ENCODE assay signal across 8 cellular contexts in the genomic region with DNA sequence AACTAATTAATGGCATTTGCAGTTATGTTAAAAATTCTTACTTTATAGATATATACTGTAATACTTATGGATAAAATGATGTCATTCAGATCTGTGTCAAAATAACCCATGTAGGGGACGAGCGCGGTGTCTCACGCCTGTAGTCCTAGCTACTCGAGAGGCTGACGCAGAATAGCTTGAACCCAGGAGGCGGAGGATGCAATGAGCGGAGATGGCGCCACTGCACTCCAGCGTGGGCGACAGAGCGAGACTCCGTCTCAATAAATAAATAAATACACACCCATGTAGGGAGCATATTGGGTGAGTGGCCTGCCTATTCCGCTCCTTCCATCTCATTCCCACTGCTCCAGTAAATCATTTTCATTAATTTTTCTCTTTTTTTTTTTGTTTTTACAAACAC. TPM values are rescaled to one million over a fixed set of nuclear protein-coding genes. Genes with fewer than 3 reads are reported as not detected.
A peak's percentile ranks its signal among the peaks of the same experiment; 100 is the strongest.
DNase-seq lines count a peak whose midpoint lies in the region; ATAC-seq and TF ChIP-seq lines count a peak whose summit lies in the region.

No MANE protein-coding gene starts in this region.

- POLR2A ChIA-PET in T-cell (lab: Charles Lee): no interaction called here

- H3K27me3 Mint-ChIP-seq in T-cell (no peaks in the 10 kb centered on the region), osteocyte (ENCODE audit: unreplicated experiment) (no peaks in the 10 kb centered on the region)

- H3K4me3 Mint-ChIP-seq in T-cell (peak overlapping the region; percentile 89 to 96 (median 96)), osteocyte (ENCODE audit: unreplicated experiment) (peak overlapping the region; percentile 95)

- H3K4me1 Mint-ChIP-seq in T-cell (peaks cover 40 to 50% (median 44%) of the 10 kb centered on the region in 3 donors), osteocyte (ENCODE audit: unreplicated experiment) (peaks cover 20% of the 10 kb centered on the region)

- CTCF ChIA-PET in T-cell (lab: Charles Lee): interaction anchor here (0.8 to 1.1 kb wide), 2 partner anchors 15 to 324 kb away, joined by 3 to 5 read pairs; no protein-coding TSS in a partner anchor

- TF ChIP-seq CTCF in osteocyte (IDR thresholded peaks at IDR 0.05): no peak

- H3K36me3 Mint-ChIP-seq in T-cell: peaks cover 28% of the 10 kb centered on the region
- peaks cover 12% of the 10 kb centered on the region for H3K36me3 Mint-ChIP-seq in osteocyte (ENCODE audit: unreplicated experiment)

- peak in 1 of 34 experiments; percentile 27 for DNase-seq in T-cell
- DNase-seq in osteocyte (ENCODE audit: extremely low spot score, unreplicated experiment): no peak
- DNase-seq in DMS114 treated with DMSO at 0.1 percent for 48 hours (lab: John Stamatoyannopoulos, UW; ENCODE audit: unreplicated experiment): no peak
- DNase-seq in LoVo (ENCODE audit: low spot score): no peak

- H3K9me3 Mint-ChIP-seq in T-cell (no peaks in the 10 kb centered on the region), osteocyte (ENCODE audit: unreplicated experiment) (no peaks in the 10 kb centered on the region)

- H3K27ac Mint-ChIP-seq in T-cell (peak overlapping the region in 1 of 2 donors; percentile 66), osteocyte (ENCODE audit: unreplicated experiment) (peak overlapping the region; percentile 96)

- ATAC-seq in GM21723 (IDR thresholded peaks at IDR 0.05; ENCODE audit: unreplicated experiment) (peak; percentile 22), T-cell (replicated peaks in 1 of 4) (peak in 1 of 4 experiments; percentile 23), esophagus mucosa (peak; percentile 49), HG03025 (IDR thresholded peaks at IDR 0.05; ENCODE audit: low FRiP score, unreplicated experiment) (no peak), HG03159 (IDR thresholded peaks at IDR 0.05; ENCODE audit: unreplicated experiment) (no peak)

RNA-seq across cellular contexts. Expression of a gene that starts 7.1 kb away (rescaled TPM):
- 100 to 1,000 TPM; 108 to 145 (median 122) TPM for total RNA-seq in T-cell
- 105 TPM for total RNA-seq in esophagus mucosa
- 126 and 128 TPM in 2 replicates for total RNA-seq in osteocyte

RNA-seq across cellular contexts. Expression of a gene that starts 17.7 kb away (rescaled TPM):
- total RNA-seq in T-cell (10 to 100 TPM; 52.7 to 89.2 (median 72.9) TPM), esophagus mucosa (1.3 TPM), osteocyte (not detected in 2 replicates)

Comparison
In these comparisons a context has a peak if more than half of its experiments do, and no peak if none do; other contexts are left out.
1. ATAC-seq: peak in GM21723 (single experiment) and esophagus mucosa (single experiment); none in HG03025 (single experiment) and HG03159 (single experiment).
2. RNA of a gene that starts 17.7 kb away (total RNA-seq): 52.7 to 89.2 TPM in T-cell; 1.3 TPM in esophagus mucosa (single experiment) and not detected in osteocyte; every median in the first group is over 10 times any median in the second.